In genomic region chr21:37710555-37711293, GRCh38 we compare ENCODE assay signal across 14 cellular contexts.
DNase-seq lines count a peak whose midpoint lies in the region; ATAC-seq, FAIRE-seq and TF ChIP-seq lines count a peak whose summit lies in the region.
"Had no signal": no experiment of that assay in that cellular context is flagged by ENCODE, and none has a peak within 500 bp of the region (broad histone marks: within the 10 kb centered on the region; RNA-seq: fewer than 3 reads in every experiment).

No MANE protein-coding gene starts in this region.

- ATAC-seq in mucosa of descending colon: peak; percentile 26
- no peak for ATAC-seq in GM19467 (IDR thresholded peaks at IDR 0.05; ENCODE audit: unreplicated experiment)
- no peak for ATAC-seq in HG02642 (IDR thresholded peaks at IDR 0.05; ENCODE audit: poor library complexity, unreplicated experiment)
- no peak for ATAC-seq in GM19328 (IDR thresholded peaks at IDR 0.05; ENCODE audit: unreplicated experiment)

- peak overlapping the region; percentile 54 to 71 for H3K27ac ChIP-seq in coronary artery

- H3K9me3 ChIP-seq in mucosa of descending colon: no peaks in the 10 kb centered on the region
- H3K9me3 ChIP-seq: upper lobe of left lung had no signal

- H3K36me3 ChIP-seq in mucosa of descending colon (ENCODE audit: low read depth): no peaks in the 10 kb centered on the region
- H3K36me3 ChIP-seq: upper lobe of left lung had no signal

- no peak for TF ChIP-seq CTCF in coronary artery (IDR thresholded peaks at IDR 0.05)
- no peak for TF ChIP-seq CTCF in mucosa of descending colon (IDR thresholded peaks at IDR 0.05)

- intact Hi-C loops in mucosa of descending colon (cut with DNase I, micrococcal nuclease): loop anchor here in 1 of 2 donors (10.0 kb wide), 1 partner anchor 414 kb away; no protein-coding TSS in a partner anchor

- H3K4me1 ChIP-seq in mucosa of descending colon (ENCODE audit: low read depth): no peaks in the 10 kb centered on the region

- no peak for FAIRE-seq in frontal cortex (lab: Jason Lieb, UNC)

- peak; percentile 45 for DNase-seq in ELR (ENCODE audit: low read depth)
- peak; percentile 64 to 84 for DNase-seq in NCI-H2081 (lab: John Stamatoyannopoulos, UW)
- DNase-seq in coronary artery (ENCODE audit: low spot score): no peak
- peak in 1 of 3 donors; percentile 16 for DNase-seq in mucosa of descending colon
- DNase-seq in frontal cortex (ENCODE audit: low spot score in 2 of 2): no peak
- DNase-seq: activated CD4-positive, alpha-beta T cell treated with anti-CD3 and anti-CD28 coated beads, Interleukin-2, amount 10 ng/mL, durations not matched to agents 7 days and 5 days; activated naive CD4-positive, alpha-beta T cell treated with anti-CD3 and anti-CD28 coated beads for 36 hours; Calu3; NCI-H2227 treated with DMSO at 0.1 percent for 48 hours had no signal

- peak overlapping the region; percentile 27 for H3K4me3 ChIP-seq in coronary artery
- H3K4me3 ChIP-seq in mucosa of descending colon: no peak overlapping the region
- H3K4me3 ChIP-seq: dorsolateral prefrontal cortex, upper lobe of left lung had no signal

Comparison
In these comparisons a context has a peak if more than half of its experiments do, and no peak if none do; other contexts are left out.
1. DNase-seq: peak in ELR (single experiment) and NCI-H2081 (2 of 2); none in coronary artery (single experiment) and frontal cortex (0 of 2).